Comparison of ENCODE assay signal across 8 cellular contexts in genomic region chr1:117928881-117929339, GRCh38. TPM values are rescaled to one million over a fixed set of nuclear protein-coding genes. Genes with fewer than 3 reads are reported as not detected.
A peak's percentile ranks its signal among the peaks of the same experiment; 100 is the strongest.
DNase-seq lines count a peak whose midpoint lies in the region; ATAC-seq and TF ChIP-seq lines count a peak whose summit lies in the region.

No MANE protein-coding gene starts in this region.

- intact Hi-C loops in left colon (cut with DNase I, micrococcal nuclease): no loop called here

- H3K27ac ChIP-seq in 22Rv1 (peak overlapping the region; percentile 79), coronary artery (peak overlapping the region; percentile 74 to 94)

- DNase-seq in NB4 (ENCODE audit: low read depth): peak; percentile 81
- DNase-seq in T-helper 9 cell: peak; percentile 42
- DNase-seq in coronary artery (ENCODE audit: low spot score): peak; percentile 79
- peak; percentile 63 to 67 for DNase-seq in left colon
- DNase-seq in stimulated activated CD4-positive, alpha-beta T cell treated with anti-CD3 and anti-CD28 coated beads, Interleukin-4, amount 100 ng/mL, for 24 hours: peak; percentile 23

- no peak for TF ChIP-seq POLR2A in NB4 (IDR thresholded peaks at IDR 0.05; ENCODE audit: extremely low read depth, insufficient read length)

- H3K4me3 ChIP-seq in NB4 (ENCODE audit: low read depth, low read length): peak overlapping the region; percentile 94
- peak overlapping the region; percentile 96 for H3K4me3 ChIP-seq in coronary artery

- ATAC-seq in HG02759 (IDR thresholded peaks at IDR 0.05; ENCODE audit: unreplicated experiment) (peak; percentile 39), left colon (peak; percentile 77)

- peak; percentile 35 for TF ChIP-seq CTCF in 22Rv1 (IDR thresholded peaks at IDR 0.05)
- TF ChIP-seq CTCF in GM12872 (IDR thresholded peaks at IDR 0.05; ENCODE audit: insufficient read depth, low read depth, low read length): peak; percentile 33; the same call in 1 of the 3 replicates
- TF ChIP-seq CTCF in NB4 (IDR thresholded peaks at IDR 0.05; ENCODE audit: low read depth, low read length): no peak
- TF ChIP-seq CTCF in coronary artery (IDR thresholded peaks at IDR 0.05): no peak

RNA-seq across cellular contexts. Expression of gene GDAP2, which starts 0.5 kb away (rescaled TPM):
- 10 to 100 TPM; 31.0 to 33.3 TPM for total RNA-seq in left colon

RNA-seq across cellular contexts. Expression of gene WDR3, which starts 0.6 kb away (rescaled TPM):
- total RNA-seq in left colon: 10 to 100 TPM; 11.8 to 14.5 TPM

Comparison
In these comparisons a context has a peak if more than half of its experiments do, and no peak if none do; other contexts are left out.
1. Peak in every context shown above with its lines: DNase-seq, ATAC-seq, H3K4me3 ChIP-seq and H3K27ac ChIP-seq.
2. CTCF ChIP-seq: peak in 22Rv1 (single experiment) and GM12872 (single experiment); none in NB4 (single experiment) and coronary artery (single experiment).
3. DNase-seq: peak in every context shown above with its lines; median percentile 81 in NB4; 79 in coronary artery; 65 in left colon; 42 in T-helper 9 cell; 23 in stimulated activated CD4-positive, alpha-beta T cell treated with anti-CD3 and anti-CD28 coated beads, Interleukin-4, amount 100 ng/mL, for 24 hours.